19 cellular contexts compared by ENCODE assay signal in genomic region chr10:114743552-114744231, GRCh38.
A peak's percentile ranks its signal among the peaks of the same experiment; 100 is the strongest.
DNase-seq lines count a peak whose midpoint lies in the region; ATAC-seq and TF ChIP-seq lines count a peak whose summit lies in the region.
"Had no signal": no experiment of that assay in that cellular context is flagged by ENCODE, and none has a peak within 500 bp of the region (broad histone marks: within the 10 kb centered on the region; RNA-seq: fewer than 3 reads in every experiment).

No MANE protein-coding gene starts in this region.

- no peak overlapping the region for H3K4me3 ChIP-seq in heart right ventricle
- no peak overlapping the region for H3K4me3 ChIP-seq in Panc1 (ENCODE audit: low read depth in 2 of 2, low read length in 2 of 2)
- H3K4me3 ChIP-seq: BLaER1, GM23248, SK-N-MC had no signal

- 66 to 72% methylated on average over 6 of the region's 6 CpGs for WGBS in heart right ventricle, 2 donors

- intact Hi-C loops in heart right ventricle (cut with DNase I) (no loop called here), Right ventricle myocardium superior (cut with DNase I) (no loop called here), Panc1 (cut with micrococcal nuclease; ENCODE audit: unreplicated experiment) (no loop called here)

- H3K27ac ChIP-seq in heart right ventricle (peak overlapping the region in 8 of 10 donors; percentile 18 to 59 (median 32)), Panc1 (ENCODE audit: low read length) (peak overlapping the region; percentile 75)
- H3K27ac ChIP-seq: BLaER1, GM23248, SK-N-MC had no signal

- DNase-seq in heart right ventricle (no peak), Right ventricle myocardium superior (no peak), Panc1 (ENCODE audit: low read depth, low spot score) (no peak), omental fat pad (ENCODE audit: low spot score) (no peak), DMS79 (lab: John Stamatoyannopoulos, UW) (no peak)
- DNase-seq: CD8-positive, alpha-beta T cell; GDM1; GM23248; IMR-90; NCI-H187 treated with DMSO at 0.1 percent for 48 hours; NCI-H446 treated with DMSO at 0.1 percent for 48 hours; PC-3; T-helper 1 cell had no signal

- H3K27me3 ChIP-seq in heart right ventricle (no peaks in the 10 kb centered on the region), Panc1 (ENCODE audit: control insufficient read depth, insufficient read depth, low read length) (no peaks in the 10 kb centered on the region)
- H3K27me3 ChIP-seq: BLaER1 had no signal

- ATAC-seq in heart right ventricle (peak in 2 of 8 donors; percentile 53 to 54), Right ventricle myocardium superior (ENCODE audit: poor library complexity) (no peak), HG02885 (IDR thresholded peaks at IDR 0.05; ENCODE audit: poor library complexity, unreplicated experiment) (peak; percentile 60), Panc1 (0 out of 2 replicates have a peak, but pooled peaks have one; percentile 27), omental fat pad (ENCODE audit: low FRiP score) (peak; percentile 59), HG02973 (IDR thresholded peaks at IDR 0.05; ENCODE audit: unreplicated experiment) (no peak), GM19455 (IDR thresholded peaks at IDR 0.05; ENCODE audit: unreplicated experiment) (no peak)
- ATAC-seq: CD8-positive, alpha-beta T cell; HCT116; PC-3 had no signal

- POLR2A ChIA-PET in Panc1 (lab: Charles Lee) = no interaction called here

- TF ChIP-seq CTCF in heart right ventricle (IDR thresholded peaks at IDR 0.05) (no peak), Panc1 (IDR thresholded peaks at IDR 0.05) (no peak), omental fat pad (IDR thresholded peaks at IDR 0.05) (no peak)

- H3K36me3 ChIP-seq in heart right ventricle (no peaks in the 10 kb centered on the region), Panc1 (ENCODE audit: control insufficient read depth, insufficient read depth, low read length) (no peaks in the 10 kb centered on the region)
- H3K36me3 ChIP-seq: BLaER1 had no signal

- H3K9me3 ChIP-seq in heart right ventricle (no peaks in the 10 kb centered on the region), Panc1 (ENCODE audit: control insufficient read depth, insufficient read depth, low read depth, low read length) (no peaks in the 10 kb centered on the region)
- H3K9me3 ChIP-seq: BLaER1 had no signal

- BruUV-seq in Panc1 (replicated peaks; lab: Mats Ljungman, UMichigan) = no TSS peak

- CTCF ChIA-PET in Panc1 (lab: Charles Lee) = no interaction called here

- peaks cover 2 to 81% (median 32%) of the 10 kb centered on the region in 9 donors for H3K4me1 ChIP-seq in heart right ventricle
- peaks cover 35% of the 10 kb centered on the region for H3K4me1 ChIP-seq in Panc1 (ENCODE audit: control insufficient read depth, insufficient read depth, low read length)
- H3K4me1 ChIP-seq: BLaER1 had no signal

- in situ Hi-C loops in Panc1 (cut with HindIII; ENCODE audit: low pct_unique_long_range_greater_than_20kb, low sequenced_read_pairs) = no loop called here

Comparison
In these comparisons a context has a peak if more than half of its experiments do, and no peak if none do; other contexts are left out.
1. ATAC-seq: peak in HG02885 (single experiment), Panc1 (single experiment) and omental fat pad (single experiment); none in Right ventricle myocardium superior (single experiment), HG02973 (single experiment) and GM19455 (single experiment).